ENCODE assay signal across 8 cellular contexts in the genomic region with DNA sequence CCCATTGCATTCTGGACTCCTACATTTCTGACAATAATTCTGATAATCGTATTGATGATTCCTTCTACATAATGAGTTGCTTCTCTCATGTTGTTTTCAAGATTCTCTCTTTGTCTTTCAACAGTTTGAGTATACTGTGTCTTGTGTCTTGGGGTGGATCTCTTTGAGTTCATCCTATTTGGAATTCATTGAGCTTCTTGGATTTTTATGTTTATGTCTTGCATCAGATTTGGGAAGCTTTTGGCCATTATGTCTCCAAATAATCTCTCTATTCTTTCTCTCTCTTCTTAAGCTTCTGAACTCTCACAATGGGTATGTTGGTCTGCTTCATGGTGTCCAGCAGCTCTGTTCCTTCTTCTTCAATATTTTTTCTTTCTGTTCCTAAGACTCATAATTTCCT.
"Had no signal": no experiment of that assay in that cellular context is flagged by ENCODE, and none has a peak within 500 bp of the region (broad histone marks: within the 10 kb centered on the region; RNA-seq: fewer than 3 reads in every experiment).

No MANE protein-coding gene starts in this region.

- H2AFZ ChIP-seq: GM23248 had no signal

- H3K27ac Mint-ChIP-seq: HFFc6 had no signal

- H3K9ac ChIP-seq: GM23248 had no signal

- H3K27ac ChIP-seq: GM23248 had no signal

- H3K36me3 ChIP-seq: HAP-1 had no signal

- H3K4me2 ChIP-seq: GM23338 had no signal

- H3K4me1 ChIP-seq: HAP-1 had no signal

- DNase-seq: GM23248, H7, H9, HCEC 1CT, HFFc6 had no signal

- H3K4me3 Mint-ChIP-seq: GM23338, H9, HFFc6 had no signal

- ATAC-seq: HCT116 had no signal

- H3K4me3 ChIP-seq: GM23248, GM23338, HAP-1 had no signal
